11 cellular contexts compared by ENCODE assay signal in the genomic region with DNA sequence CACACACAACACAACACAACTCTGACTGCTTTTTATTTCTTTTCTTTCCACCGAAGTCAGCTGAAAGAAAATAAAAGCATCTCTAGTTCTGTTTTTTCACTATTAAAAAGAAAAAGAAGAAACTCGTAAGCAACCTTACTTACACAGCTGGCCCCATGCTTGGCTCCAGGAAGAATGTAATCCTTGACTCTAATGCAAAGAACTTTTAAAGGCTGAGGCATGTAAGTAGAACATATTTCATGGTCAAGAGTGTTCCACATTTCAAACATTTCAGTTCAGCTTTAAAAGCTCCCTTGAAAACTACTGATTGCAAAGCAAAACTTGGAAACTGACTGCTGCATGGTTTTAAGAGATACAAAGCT. TPM values are rescaled to one million over a fixed set of nuclear protein-coding genes. Genes with fewer than 3 reads are reported as not detected.
A peak's percentile ranks its signal among the peaks of the same experiment; 100 is the strongest.
DNase-seq lines count a peak whose midpoint lies in the region; ATAC-seq, FAIRE-seq and TF ChIP-seq lines count a peak whose summit lies in the region.
"Had no signal": no experiment of that assay in that cellular context is flagged by ENCODE, and none has a peak within 500 bp of the region (broad histone marks: within the 10 kb centered on the region; RNA-seq: fewer than 3 reads in every experiment).

No MANE protein-coding gene starts in this region.

- H3K9me3 ChIP-seq in Loucy (ENCODE audit: insufficient read depth, low read depth, low read length) (no peaks in the 10 kb centered on the region), small intestine (ENCODE audit: control insufficient read depth, low read depth) (no peaks in the 10 kb centered on the region)
- H3K9me3 ChIP-seq in effector memory CD4-positive, alpha-beta T cell (ENCODE audit: control insufficient read depth, low read length) = no peaks in the 10 kb centered on the region

- H3K4me1 ChIP-seq in Loucy (ENCODE audit: insufficient read depth, low read length, poor library complexity, severe bottlenecking) = no peaks in the 10 kb centered on the region
- H3K4me1 ChIP-seq in small intestine (ENCODE audit: control insufficient read depth in 2 of 2, insufficient read depth in 1 of 2, low read depth in 1 of 2, low read length in 1 of 2) = peaks cover 0 to 2% of the 10 kb centered on the region in 2 donors
- H3K4me1 ChIP-seq in effector memory CD4-positive, alpha-beta T cell (ENCODE audit: control insufficient read depth, insufficient read depth, low read length, poor library complexity, severe bottlenecking) = no peaks in the 10 kb centered on the region

- peaks cover 7% of the 10 kb centered on the region for H3K27me3 Mint-ChIP-seq in nephron progenitor cell (ENCODE audit: low read depth, poor library complexity)

- H3K27ac ChIP-seq in 22Rv1 (peak overlapping the region; percentile 54), coronary artery (peak overlapping the region; percentile 72 to 92), small intestine (ENCODE audit: low read depth in 1 of 2, low read length in 1 of 2) (peak overlapping the region in 1 of 2 donors; percentile 65)
- no peak overlapping the region for H3K27ac ChIP-seq in effector memory CD4-positive, alpha-beta T cell (ENCODE audit: insufficient read depth, low read length, poor library complexity, severe bottlenecking)

- H3K27me3 ChIP-seq in Loucy (ENCODE audit: insufficient read depth, low read length, poor library complexity, severe bottlenecking) = no peaks in the 10 kb centered on the region
- no peaks in the 10 kb centered on the region for H3K27me3 ChIP-seq in small intestine (ENCODE audit: control insufficient read depth in 2 of 2, insufficient read depth in 2 of 2, low read length in 2 of 2)
- peaks cover 2% of the 10 kb centered on the region for H3K27me3 ChIP-seq in effector memory CD4-positive, alpha-beta T cell (replicated peaks; ENCODE audit: control insufficient read depth, insufficient read depth, low read length, poor library complexity, severe bottlenecking)

- H3K9me3 Mint-ChIP-seq in nephron progenitor cell = no peaks in the 10 kb centered on the region
- H3K9me3 Mint-ChIP-seq: activated naive CD8-positive, alpha-beta T cell treated with anti-CD3 and anti-CD28 coated beads, Interleukin-2, amount 10 ng/mL, durations not matched to agents 7 days and 5 days; CD8-positive, alpha-beta memory T cell; IgD-negative memory B cell had no signal

- no peak overlapping the region for H3K27ac Mint-ChIP-seq in nephron progenitor cell
- H3K27ac Mint-ChIP-seq: activated naive CD8-positive, alpha-beta T cell treated with anti-CD3 and anti-CD28 coated beads, Interleukin-2, amount 10 ng/mL, durations not matched to agents 7 days and 5 days; CD8-positive, alpha-beta memory T cell; IgD-negative memory B cell had no signal

- H3K36me3 ChIP-seq in Loucy (ENCODE audit: insufficient read depth, low read length) (no peaks in the 10 kb centered on the region), small intestine (ENCODE audit: control insufficient read depth in 2 of 2, insufficient read depth in 2 of 2, low read length in 2 of 2) (no peaks in the 10 kb centered on the region)
- H3K36me3 ChIP-seq in effector memory CD4-positive, alpha-beta T cell (ENCODE audit: control insufficient read depth, insufficient read depth, low read length) = no peaks in the 10 kb centered on the region

- H3F3A ChIP-seq in Loucy (ENCODE audit: low read depth) = no peaks in the 10 kb centered on the region

- ATAC-seq in HG02678 (IDR thresholded peaks at IDR 0.05; ENCODE audit: unreplicated experiment) = no peak

- no peaks in the 10 kb centered on the region for H3K79me2 ChIP-seq in Loucy (ENCODE audit: insufficient read depth, low read length)

- no peaks in the 10 kb centered on the region for H3K9me2 ChIP-seq in Loucy (replicated peaks; ENCODE audit: low read depth, low read length)

- H3K9ac ChIP-seq in Loucy (ENCODE audit: low read depth, low read length, poor library complexity, severe bottlenecking) = no peak overlapping the region

- TF ChIP-seq CTCF in 22Rv1 (IDR thresholded peaks at IDR 0.05) (no peak), Loucy (conservative IDR thresholded peaks at IDR 0.05; ENCODE audit: low read length) (no peak), coronary artery (IDR thresholded peaks at IDR 0.05) (no peak), nephron progenitor cell (IDR thresholded peaks at IDR 0.05) (no peak)

- no peak for FAIRE-seq in small intestine (lab: Jason Lieb, UNC)

- H3K4me3 ChIP-seq in Loucy (ENCODE audit: low read length, poor library complexity, severe bottlenecking) (no peak overlapping the region), coronary artery (peak overlapping the region; percentile 67), small intestine (ENCODE audit: low read depth in 1 of 2, low read length in 2 of 2) (peak overlapping the region in 1 of 2 donors; percentile 26)
- no peak overlapping the region for H3K4me3 ChIP-seq in effector memory CD4-positive, alpha-beta T cell (ENCODE audit: insufficient read depth, low read depth, low read length, poor library complexity, severe bottlenecking)

- DNase-seq in coronary artery (ENCODE audit: low spot score) (no peak), nephron progenitor cell (no peak), small intestine (no peak), medulla oblongata (ENCODE audit: extremely low spot score) (no peak)
- no peak for DNase-seq in effector memory CD4-positive, alpha-beta T cell
- DNase-seq: activated naive CD8-positive, alpha-beta T cell treated with anti-CD3 and anti-CD28 coated beads, Interleukin-2, amount 10 ng/mL, durations not matched to agents 7 days and 5 days; CD8-positive, alpha-beta memory T cell had no signal

- no peaks in the 10 kb centered on the region for H3K36me3 Mint-ChIP-seq in nephron progenitor cell (ENCODE audit: low read depth)
- H3K36me3 Mint-ChIP-seq: activated naive CD8-positive, alpha-beta T cell treated with anti-CD3 and anti-CD28 coated beads, Interleukin-2, amount 10 ng/mL, durations not matched to agents 7 days and 5 days; CD8-positive, alpha-beta memory T cell; IgD-negative memory B cell had no signal

- WGBS in small intestine, 3 donors = 2 to 4% (median 3%) methylated on average over 2 of the region's 2 CpGs

- peak overlapping the region; percentile 33 for H3K4me2 ChIP-seq in Loucy (ENCODE audit: low read depth, low read length, poor library complexity, severe bottlenecking)

- peaks cover 12% of the 10 kb centered on the region for H3K4me1 Mint-ChIP-seq in nephron progenitor cell
- H3K4me1 Mint-ChIP-seq: IgD-negative memory B cell had no signal

- no peaks in the 10 kb centered on the region for H4K20me1 ChIP-seq in Loucy (ENCODE audit: insufficient read depth, low read length, poor library complexity, severe bottlenecking)

- peak overlapping the region; percentile 59 for H3K4me3 Mint-ChIP-seq in nephron progenitor cell
- H3K4me3 Mint-ChIP-seq: activated naive CD8-positive, alpha-beta T cell treated with anti-CD3 and anti-CD28 coated beads, Interleukin-2, amount 10 ng/mL, durations not matched to agents 7 days and 5 days; CD8-positive, alpha-beta memory T cell; IgD-negative memory B cell had no signal

- no peak overlapping the region; the same call in 1 of the 2 replicates for H2AFZ ChIP-seq in Loucy (ENCODE audit: low read length)

RNA-seq across cellular contexts. Expression of a gene that starts 0.6 kb away (rescaled TPM):
- 10 to 100 TPM in 1 of 3 donors, 1 to 10 TPM in 2; 1.8 to 10.7 (median 4.3) TPM for polyA plus RNA-seq in small intestine
- polyA plus RNA-seq: CD8-positive, alpha-beta memory T cell had no signal

RNA-seq across cellular contexts. Expression of a gene that starts 38.1 kb away (rescaled TPM):
- polyA plus RNA-seq in small intestine = 10 to 100 TPM; 10.1 to 15.0 (median 12.2) TPM
- polyA plus RNA-seq: CD8-positive, alpha-beta memory T cell; IgD-negative memory B cell had no signal
